Comparison of ENCODE assay signal across 16 cellular contexts in genomic region chr9:124813496-124814177, GRCh38. TPM values are rescaled to one million over a fixed set of nuclear protein-coding genes. Genes with fewer than 3 reads are reported as not detected.
DNase-seq lines count a peak whose midpoint lies in the region; FAIRE-seq and TF ChIP-seq lines count a peak whose summit lies in the region.
"Had no signal": no experiment of that assay in that cellular context is flagged by ENCODE, and none has a peak within 500 bp of the region (broad histone marks: within the 10 kb centered on the region; RNA-seq: fewer than 3 reads in every experiment).

No MANE protein-coding gene starts in this region.

- CTCF ChIA-PET in AG04450 (lab: Charles Lee): interaction anchor here (0.5 to 3.0 kb wide), 7 partner anchors 26 to 285 kb away, joined by 3 to 16 read pairs (median 6); partner anchors contain the start of genes NR6A1, OLFML2A and WDR38

- H3K27me3 ChIP-seq in AG04450 (ENCODE audit: control insufficient read depth, insufficient read depth, low read length) (no peaks in the 10 kb centered on the region), bronchial epithelial cell (ENCODE audit: control insufficient read depth, insufficient read depth, low read length) (no peaks in the 10 kb centered on the region)

- DNase-seq in AG04450 (ENCODE audit: low read depth, low spot score): no peak
- peak; percentile 52 for DNase-seq in NCI-H82 (lab: John Stamatoyannopoulos, UW)
- peak; percentile 43 for DNase-seq in bronchial epithelial cell (ENCODE audit: low read depth)
- no peak for DNase-seq in neural crest cell (ENCODE audit: low read depth, low spot score)
- DNase-seq in frontal cortex (ENCODE audit: low spot score in 2 of 2): no peak
- DNase-seq in superior temporal gyrus (ENCODE audit: extremely low spot score): no peak
- no peak for DNase-seq in activated CD4-positive, alpha-beta T cell treated with anti-CD3 and anti-CD28 coated beads, Interleukin-2, amount 50 U/mL, for 48 hours
- DNase-seq in iPS-NIHi7 (ENCODE audit: extremely low spot score): no peak
- DNase-seq: activated T-cell treated with anti-CD3 and anti-CD28 coated beads, Interleukin-2, amount 50 U/mL, for 1 hour; effector memory CD8-positive, alpha-beta T cell; Right ventricle myocardium superior had no signal

- no peak overlapping the region for H3K4me3 ChIP-seq in AG04450 (ENCODE audit: low read depth, low read length)
- no peak overlapping the region for H3K4me3 ChIP-seq in bronchial epithelial cell (ENCODE audit: low read depth, low read length)

- H3K4me3 Mint-ChIP-seq in neural crest cell: no peak overlapping the region
- H3K4me3 Mint-ChIP-seq: effector memory CD8-positive, alpha-beta T cell; memory B cell; T-helper 2 cell treated with Interferon-gamma antibody and Interleukin-4, amounts not matched to agents 5 μg/mL and 100 μg/mL, for 36 hours had no signal

- H3K36me3 Mint-ChIP-seq in neural crest cell (ENCODE audit: low read depth): no peaks in the 10 kb centered on the region
- H3K36me3 Mint-ChIP-seq: activated naive CD4-positive, alpha-beta T cell treated with anti-CD3 and anti-CD28 coated beads, Interleukin-2, amount 50 U/mL, for 72 hours; memory B cell had no signal

- peaks cover 3% of the 10 kb centered on the region for H3K36me3 ChIP-seq in bronchial epithelial cell (ENCODE audit: control insufficient read depth, insufficient read depth, low read length)

- H3K9me3 Mint-ChIP-seq in neural crest cell: no peaks in the 10 kb centered on the region
- H3K9me3 Mint-ChIP-seq: activated naive CD4-positive, alpha-beta T cell treated with anti-CD3 and anti-CD28 coated beads, Interleukin-2, amount 50 U/mL, for 72 hours; effector memory CD8-positive, alpha-beta T cell; memory B cell; T-helper 2 cell treated with Interferon-gamma antibody and Interleukin-4, amounts not matched to agents 5 μg/mL and 100 μg/mL, for 36 hours had no signal

- POLR2A ChIA-PET in AG04450 (lab: Yijun Ruan, JAX): interaction anchor here (0.9 kb wide), 1 partner anchor 39 kb away, joined by 3 read pairs; no protein-coding TSS in a partner anchor

- peaks cover 24% of the 10 kb centered on the region for H3K4me1 Mint-ChIP-seq in neural crest cell

- TF ChIP-seq CTCF in AG04450 (IDR thresholded peaks at IDR 0.05; ENCODE audit: low read depth, low read length) (no peak), bronchial epithelial cell (IDR thresholded peaks at IDR 0.05; ENCODE audit: insufficient read depth, low read length, severe bottlenecking) (no peak), neural crest cell (conservative IDR thresholded peaks at IDR 0.05) (no peak)

- no peak for FAIRE-seq in bronchial epithelial cell (lab: Jason Lieb, UNC)
- no peak for FAIRE-seq in frontal cortex (lab: Jason Lieb, UNC)

- H3K27ac ChIP-seq in AG04450 (ENCODE audit: low read depth, low read length): peak overlapping the region; percentile 98

- H3K9me3 ChIP-seq in AG04450 (ENCODE audit: control insufficient read depth, insufficient read depth, low read length): peaks cover 9% of the 10 kb centered on the region; the same call in 1 of the 2 replicates

- no peaks in the 10 kb centered on the region for H3K27me3 Mint-ChIP-seq in neural crest cell (ENCODE audit: low read depth)

- H3K27ac Mint-ChIP-seq in neural crest cell (ENCODE audit: unreplicated experiment): peak overlapping the region; percentile 43
- H3K27ac Mint-ChIP-seq: activated naive CD4-positive, alpha-beta T cell treated with anti-CD3 and anti-CD28 coated beads, Interleukin-2, amount 50 U/mL, for 72 hours; effector memory CD8-positive, alpha-beta T cell; memory B cell; T-helper 2 cell treated with Interferon-gamma antibody and Interleukin-4, amounts not matched to agents 5 μg/mL and 100 μg/mL, for 36 hours had no signal

RNA-seq across cellular contexts. Expression of gene OLFML2A, which starts 36.7 kb away (rescaled TPM):
- polyA plus RNA-seq in AG04450 (2011; rRNA removed): 22.3 and 34.4 TPM in 2 replicates
- polyA minus RNA-seq in AG04450 (2011; rRNA and poly(A)+ RNA removed): 14.6 and 17.9 TPM in 2 replicates
- total RNA-seq in bronchial epithelial cell (4.5 and 6.3 TPM in 2 replicates), neural crest cell (0.09 and 0.14 TPM in 2 replicates), frontal cortex (1.6 TPM)
- total RNA-seq: activated naive CD4-positive, alpha-beta T cell treated with anti-CD3 and anti-CD28 coated beads, Interleukin-2, amount 50 U/mL, for 72 hours had no signal

RNA-seq across cellular contexts. Expression of gene WDR38, which starts 39.6 kb away (rescaled TPM):
- not detected in 2 replicates for polyA plus RNA-seq in AG04450 (2011; rRNA removed)
- not detected in 2 replicates for polyA minus RNA-seq in AG04450 (2011; rRNA and poly(A)+ RNA removed)
- total RNA-seq in bronchial epithelial cell (not detected in 2 replicates), neural crest cell (not detected in 2 replicates), frontal cortex (not detected)
- total RNA-seq: activated naive CD4-positive, alpha-beta T cell treated with anti-CD3 and anti-CD28 coated beads, Interleukin-2, amount 50 U/mL, for 72 hours; cardiac septum; Right ventricle myocardium superior; subcutaneous adipose tissue had no signal

RNA-seq across cellular contexts. Expression of gene NR6A1, which starts 42.5 kb away (rescaled TPM):
- 0.10 and 0.12 TPM in 2 replicates for polyA plus RNA-seq in AG04450 (2011; rRNA removed)
- 0.30 and 0.87 TPM in 2 replicates for polyA minus RNA-seq in AG04450 (2011; rRNA and poly(A)+ RNA removed)
- total RNA-seq in bronchial epithelial cell (2.9 TPM in 2 replicates), neural crest cell (60.7 and 63.7 TPM in 2 replicates), frontal cortex (1.6 TPM)

RNA-seq across cellular contexts. Expression of gene RPL35, which starts 48.1 kb away (rescaled TPM):
- polyA plus RNA-seq in AG04450 (2011; rRNA removed): 1,392 and 2,283 TPM in 2 replicates
- polyA minus RNA-seq in AG04450 (2011; rRNA and poly(A)+ RNA removed): 210 and 338 TPM in 2 replicates
- 3,172 and 3,391 TPM in 2 replicates for total RNA-seq in bronchial epithelial cell
- total RNA-seq in neural crest cell: 1,588 and 1,675 TPM in 2 replicates
- total RNA-seq in frontal cortex: 884 TPM

RNA-seq across cellular contexts. Expression of gene ARPC5L, which starts 48.3 kb away (rescaled TPM):
- polyA plus RNA-seq in AG04450 (2011; rRNA removed): 45.8 and 62.0 TPM in 2 replicates
- polyA minus RNA-seq in AG04450 (2011; rRNA and poly(A)+ RNA removed): 17.5 and 18.3 TPM in 2 replicates
- 30.3 and 49.2 TPM in 2 replicates for total RNA-seq in bronchial epithelial cell
- 41.9 and 42.1 TPM in 2 replicates for total RNA-seq in neural crest cell
- 10.6 TPM for total RNA-seq in frontal cortex

Comparison
In these comparisons a context has a peak if more than half of its experiments do, and no peak if none do; other contexts are left out.
1. DNase-seq: peak in NCI-H82 (single experiment) and bronchial epithelial cell (single experiment); none in AG04450 (single experiment), neural crest cell (single experiment), frontal cortex (0 of 2), superior temporal gyrus (single experiment), activated CD4-positive, alpha-beta T cell treated with anti-CD3 and anti-CD28 coated beads, Interleukin-2, amount 50 U/mL, for 48 hours (0 of 2) and iPS-NIHi7 (single experiment).
2. RNA of gene NR6A1, which starts 42.5 kb away (total RNA-seq): 60.7 to 63.7 TPM in neural crest cell; 2.9 TPM in bronchial epithelial cell and 1.6 TPM in frontal cortex (single experiment); every median in the first group is over 10 times any median in the second.